Comparison of ENCODE assay signal across 8 cellular contexts in the genomic region with DNA sequence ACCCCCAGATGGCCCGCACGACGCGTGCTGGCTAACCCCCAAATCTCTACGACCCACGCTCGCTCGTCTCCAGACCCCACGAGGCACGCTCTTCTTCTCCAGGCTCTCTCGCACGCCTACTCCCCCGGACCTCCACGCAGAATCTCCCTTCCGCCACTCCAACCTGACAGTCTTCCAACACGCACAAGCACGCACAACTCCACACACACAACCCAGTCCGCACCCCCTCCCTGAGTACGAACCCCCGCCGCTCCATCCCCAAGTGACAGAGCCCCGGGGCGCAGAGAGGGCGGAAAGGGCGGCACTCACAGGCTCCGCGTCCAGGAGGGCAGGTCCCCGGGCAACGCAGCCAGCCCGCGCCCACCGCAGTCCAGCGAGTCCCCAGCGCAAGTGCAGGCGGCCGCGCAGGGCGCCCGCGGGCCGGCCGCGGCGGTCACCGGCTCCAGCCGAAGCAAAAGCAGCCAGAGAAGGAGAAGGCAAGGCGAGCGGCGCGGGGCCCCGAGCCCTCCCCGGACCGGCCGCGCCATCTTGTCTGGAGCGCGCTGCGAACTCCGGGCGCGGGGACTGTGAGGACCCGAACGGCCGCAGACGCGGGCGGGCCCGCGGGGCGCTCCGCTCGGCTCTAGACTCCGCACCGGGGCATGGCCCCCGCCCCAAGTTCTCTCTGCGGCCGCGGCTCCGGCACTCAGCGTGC. TPM values are rescaled to one million over a fixed set of nuclear protein-coding genes. Genes with fewer than 3 reads are reported as not detected.
DNase-seq lines count a peak whose midpoint lies in the region; ATAC-seq and TF ChIP-seq lines count a peak whose summit lies in the region.

No MANE protein-coding gene starts in this region.

- ATAC-seq in GM21367 (IDR thresholded peaks at IDR 0.05; ENCODE audit: unreplicated experiment) (peak; percentile 12), aorta (ENCODE audit: low FRiP score) (peak; percentile 6)
- ATAC-seq in activated T-cell treated with anti-CD3 and anti-CD28 coated beads, Interleukin-2, amount 50 U/mL, for 72 hours (replicated peaks in 1 of 2): peak; percentile 23 to 29

- TF ChIP-seq CTCF in fibroblast of the aortic adventitia (IDR thresholded peaks at IDR 0.05; ENCODE audit: insufficient read depth, low read length) (no peak), neutrophil (IDR thresholded peaks at IDR 0.05) (no peak)

- WGBS in aorta, 2 donors: 0 to 1% methylated on average over 42 to 80 of the region's 80 CpGs

- H3K4me3 ChIP-seq in fibroblast of the aortic adventitia (ENCODE audit: low read depth, low read length) (peak overlapping the region; percentile 88), neutrophil (ENCODE audit: low read depth in 1 of 2, low read length in 1 of 2) (peak overlapping the region; percentile 78 to 87), aorta (ENCODE audit: low read length in 2 of 2) (peak overlapping the region; percentile 68 to 82)

- H3K36me3 ChIP-seq in neutrophil (no peaks in the 10 kb centered on the region), aorta (ENCODE audit: control insufficient read depth in 1 of 2, insufficient read depth in 2 of 2, low read length in 1 of 2) (no peaks in the 10 kb centered on the region)

- peaks cover 5 to 6% of the 10 kb centered on the region in 2 donors for H3K36me3 Mint-ChIP-seq in activated T-cell treated with anti-CD3 and anti-CD28 coated beads, Interleukin-2, amount 50 U/mL, for 72 hours (ENCODE audit: insufficient read depth in 2 of 2)

- peak overlapping the region; percentile 80 for H3K27ac Mint-ChIP-seq in activated T-cell treated with anti-CD3 and anti-CD28 coated beads, Interleukin-2, amount 50 U/mL, for 72 hours

- H3K4me1 Mint-ChIP-seq in activated T-cell treated with anti-CD3 and anti-CD28 coated beads, Interleukin-2, amount 50 U/mL, for 72 hours (ENCODE audit: low read depth): peaks cover 77% of the 10 kb centered on the region

- intact Hi-C loops in aorta (cut with DNase I): loop anchor here (2.0 to 10.0 kb wide), 6 partner anchors 55 to 317 kb away; no protein-coding TSS in a partner anchor

- DNase-seq in COLO668 (lab: John Stamatoyannopoulos, UW; ENCODE audit: unreplicated experiment) (peak; percentile 60), HK-2 (ENCODE audit: unreplicated experiment) (peak; percentile 27), fibroblast of the aortic adventitia (ENCODE audit: low read depth) (no peak), aorta (peak; percentile 63 to 84), GF-D8 (lab: John Stamatoyannopoulos, UW) (no peak)
- peak; percentile 58 to 62 for DNase-seq in activated T-cell treated with anti-CD3 and anti-CD28 coated beads, Interleukin-2, amount 50 U/mL, for 72 hours

- peak overlapping the region; percentile 95 to 98 for H3K4me3 Mint-ChIP-seq in activated T-cell treated with anti-CD3 and anti-CD28 coated beads, Interleukin-2, amount 50 U/mL, for 72 hours

- peak overlapping the region; percentile 84 for H3K27ac ChIP-seq in neutrophil
- H3K27ac ChIP-seq in aorta (ENCODE audit: low read depth in 1 of 2, low read length in 2 of 2): peak overlapping the region; percentile 84 to 87

- H3K9me3 Mint-ChIP-seq in activated T-cell treated with anti-CD3 and anti-CD28 coated beads, Interleukin-2, amount 50 U/mL, for 72 hours: no peaks in the 10 kb centered on the region

- H3K27me3 Mint-ChIP-seq in activated T-cell treated with anti-CD3 and anti-CD28 coated beads, Interleukin-2, amount 50 U/mL, for 72 hours (ENCODE audit: low read depth): peaks cover 40% of the 10 kb centered on the region

- H3K9me3 ChIP-seq in neutrophil: no peaks in the 10 kb centered on the region
- no peaks in the 10 kb centered on the region for H3K9me3 ChIP-seq in aorta (ENCODE audit: control insufficient read depth, low read length)

- no peaks in the 10 kb centered on the region for H3K27me3 ChIP-seq in neutrophil
- H3K27me3 ChIP-seq in aorta (ENCODE audit: control insufficient read depth in 1 of 2, insufficient read depth in 2 of 2, low read length in 1 of 2): no peaks in the 10 kb centered on the region

- peaks cover 40 to 49% of the 10 kb centered on the region in 2 experiments for H3K4me1 ChIP-seq in neutrophil (ENCODE audit: control insufficient read depth in 1 of 2, insufficient read depth in 1 of 2, low read depth in 1 of 2, low read length in 1 of 2)
- H3K4me1 ChIP-seq in aorta (ENCODE audit: control insufficient read depth in 1 of 2, insufficient read depth in 2 of 2, low read length in 2 of 2): peaks cover 3 to 8% of the 10 kb centered on the region in 2 donors

RNA-seq across cellular contexts. Expression of a gene that starts 0.8 kb away (rescaled TPM):
- 10 to 100 TPM; 21.6 to 44.8 TPM for total RNA-seq in activated T-cell treated with anti-CD3 and anti-CD28 coated beads, Interleukin-2, amount 50 U/mL, for 72 hours
- total RNA-seq in fibroblast of the aortic adventitia (ENCODE audit: low replicate concordance) (3.9 and 26.4 TPM in 2 replicates), aorta (100 to 1,000 TPM in 1 of 2 donors, 10 to 100 TPM in 1; 75.7 to 115 TPM)
- 10 to 100 TPM; 15.0 to 62.1 TPM for polyA plus RNA-seq in aorta

Comparison
In these comparisons a context has a peak if more than half of its experiments do, and no peak if none do; other contexts are left out.
1. DNase-seq: peak in COLO668 (single experiment), HK-2 (single experiment), activated T-cell treated with anti-CD3 and anti-CD28 coated beads, Interleukin-2, amount 50 U/mL, for 72 hours (2 of 2) and aorta (2 of 2); none in fibroblast of the aortic adventitia (single experiment) and GF-D8 (single experiment).
2. Peak in every context shown above with its lines, with median percentiles within 50 percentile points of each other: ATAC-seq and H3K4me3 ChIP-seq.